1 cellular context compared by ENCODE assay signal in the genomic region with DNA sequence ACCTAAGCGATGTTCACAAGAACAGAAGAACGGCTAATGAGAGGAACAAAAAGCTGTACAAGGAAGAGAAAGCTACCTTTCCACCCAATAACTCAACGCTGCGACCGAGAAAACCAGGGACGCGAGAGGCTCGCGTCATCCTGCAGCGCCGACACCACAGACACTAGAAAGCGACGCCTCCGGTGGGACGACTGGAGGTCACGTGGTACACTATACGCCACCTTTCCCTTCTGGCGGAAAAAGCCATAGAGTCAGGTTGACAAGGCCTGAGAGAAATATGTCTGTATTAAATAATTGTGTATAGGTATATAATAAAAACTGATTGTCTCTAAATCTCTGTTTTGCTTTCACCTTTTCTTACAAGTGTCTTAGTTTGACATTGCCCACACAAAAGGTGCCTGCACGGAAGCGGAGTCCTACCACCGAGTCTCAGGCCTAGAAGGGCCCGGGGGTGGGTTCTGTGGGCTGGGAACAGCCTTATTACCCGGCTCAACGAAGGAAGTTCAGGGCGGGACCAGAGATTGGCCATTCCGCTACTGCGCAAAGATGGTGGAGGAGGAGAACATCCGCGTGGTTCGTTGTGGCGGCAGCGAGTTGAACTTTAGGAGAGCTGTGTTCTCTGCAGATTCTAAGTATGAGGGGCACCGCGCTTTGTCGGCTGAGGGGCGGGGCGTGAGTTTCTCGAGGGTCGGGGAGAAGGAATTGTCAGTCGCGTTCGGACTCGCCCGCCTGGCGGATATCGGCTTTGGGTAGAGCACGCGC.
TF ChIP-seq lines count a peak whose summit lies in the region.

Gene WDR75, plus strand, starts transcription at position 528 of the 762 bp plus-strand sequence. Its CDS starts 19 bp downstream, at position 547.

TF ChIP-seq in HepG2, 621 proteins besides CTCF, POLR2A, EP300 and RAD21 (continued from another document and continues in another):
- TF ChIP-seq, protein P1, sequence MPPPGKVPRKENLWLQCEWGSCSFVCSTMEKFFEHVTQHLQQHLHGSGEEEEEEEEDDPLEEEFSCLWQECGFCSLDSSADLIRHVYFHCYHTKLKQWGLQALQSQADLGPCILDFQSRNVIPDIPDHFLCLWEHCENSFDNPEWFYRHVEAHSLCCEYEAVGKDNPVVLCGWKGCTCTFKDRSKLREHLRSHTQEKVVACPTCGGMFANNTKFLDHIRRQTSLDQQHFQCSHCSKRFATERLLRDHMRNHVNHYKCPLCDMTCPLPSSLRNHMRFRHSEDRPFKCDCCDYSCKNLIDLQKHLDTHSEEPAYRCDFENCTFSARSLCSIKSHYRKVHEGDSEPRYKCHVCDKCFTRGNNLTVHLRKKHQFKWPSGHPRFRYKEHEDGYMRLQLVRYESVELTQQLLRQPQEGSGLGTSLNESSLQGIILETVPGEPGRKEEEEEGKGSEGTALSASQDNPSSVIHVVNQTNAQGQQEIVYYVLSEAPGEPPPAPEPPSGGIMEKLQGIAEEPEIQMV (CRISPR knock-in tag; IDR thresholded peaks at IDR 0.05; ENCODE audit: low read depth), result peak; percentile 24; the same call in 1 of the 2 replicates
- TF ChIP-seq, protein P2, sequence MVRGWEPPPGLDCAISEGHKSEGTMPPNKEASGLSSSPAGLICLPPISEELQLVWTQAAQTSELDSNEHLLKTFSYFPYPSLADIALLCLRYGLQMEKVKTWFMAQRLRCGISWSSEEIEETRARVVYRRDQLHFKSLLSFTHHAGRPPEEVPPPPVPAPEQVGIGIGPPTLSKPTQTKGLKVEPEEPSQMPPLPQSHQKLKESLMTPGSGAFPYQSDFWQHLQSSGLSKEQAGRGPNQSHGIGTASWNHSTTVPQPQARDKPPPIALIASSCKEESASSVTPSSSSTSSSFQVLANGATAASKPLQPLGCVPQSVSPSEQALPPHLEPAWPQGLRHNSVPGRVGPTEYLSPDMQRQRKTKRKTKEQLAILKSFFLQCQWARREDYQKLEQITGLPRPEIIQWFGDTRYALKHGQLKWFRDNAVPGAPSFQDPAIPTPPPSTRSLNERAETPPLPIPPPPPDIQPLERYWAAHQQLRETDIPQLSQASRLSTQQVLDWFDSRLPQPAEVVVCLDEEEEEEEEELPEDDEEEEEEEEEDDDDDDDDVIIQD (CRISPR knock-in tag; IDR thresholded peaks at IDR 0.05; ENCODE audit: low read depth), result peak; percentile 76
- 0 out of 4 replicates have a peak, but pooled peaks have one; percentile 15 to 90 for TF ChIP-seq KLF16 (CRISPR knock-in tag; IDR thresholded peaks at IDR 0.05)
- no peak for TF ChIP-seq ZNF251 (CRISPR knock-in tag; IDR thresholded peaks at IDR 0.05)
- TF ChIP-seq ZSCAN12 (CRISPR knock-in tag; IDR thresholded peaks at IDR 0.05), result no peak
- TF ChIP-seq SNAPC2 (CRISPR knock-in tag; IDR thresholded peaks at IDR 0.05), result 0 out of 2 replicates have a peak, but pooled peaks have one; percentile 78
- peak; percentile 38; the same call in 1 of the 2 replicates for TF ChIP-seq ZNF772 (CRISPR knock-in tag; IDR thresholded peaks at IDR 0.05)
- TF ChIP-seq, protein P3, sequence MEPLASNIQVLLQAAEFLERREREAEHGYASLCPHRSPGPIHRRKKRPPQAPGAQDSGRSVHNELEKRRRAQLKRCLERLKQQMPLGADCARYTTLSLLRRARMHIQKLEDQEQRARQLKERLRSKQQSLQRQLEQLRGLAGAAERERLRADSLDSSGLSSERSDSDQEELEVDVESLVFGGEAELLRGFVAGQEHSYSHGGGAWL (CRISPR knock-in tag; IDR thresholded peaks at IDR 0.05), result peak; percentile 74; the same call in 1 of the 2 replicates
- TF ChIP-seq, protein P4, sequence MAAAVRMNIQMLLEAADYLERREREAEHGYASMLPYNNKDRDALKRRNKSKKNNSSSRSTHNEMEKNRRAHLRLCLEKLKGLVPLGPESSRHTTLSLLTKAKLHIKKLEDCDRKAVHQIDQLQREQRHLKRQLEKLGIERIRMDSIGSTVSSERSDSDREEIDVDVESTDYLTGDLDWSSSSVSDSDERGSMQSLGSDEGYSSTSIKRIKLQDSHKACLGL (CRISPR knock-in tag; IDR thresholded peaks at IDR 0.05), result 0 out of 2 replicates have a peak, but pooled peaks have one; percentile 30
- TF ChIP-seq ZNF773 (CRISPR knock-in tag; IDR thresholded peaks at IDR 0.05; ENCODE audit: borderline replicate concordance), result no peak
- TF ChIP-seq HHEX (CRISPR knock-in tag; IDR thresholded peaks at IDR 0.05), result no peak
- peak; percentile 72 for TF ChIP-seq SP2 (CRISPR knock-in tag; IDR thresholded peaks at IDR 0.05)
- peak; percentile 75 for TF ChIP-seq ZNF264 (CRISPR knock-in tag; IDR thresholded peaks at IDR 0.05)
- peak; percentile 17; the same call in 1 of the 2 replicates for TF ChIP-seq ZNF747 (CRISPR knock-in tag; IDR thresholded peaks at IDR 0.05; ENCODE audit: borderline replicate concordance)
- TF ChIP-seq FOXK1 (CRISPR knock-in tag; IDR thresholded peaks at IDR 0.05; ENCODE audit: borderline replicate concordance, low read depth), result peak; percentile 83
- peak; percentile 98 for TF ChIP-seq PHF21A (CRISPR knock-in tag; IDR thresholded peaks at IDR 0.05)
- no peak for TF ChIP-seq DZIP1 (CRISPR knock-in tag; IDR thresholded peaks at IDR 0.05)
- TF ChIP-seq BRCA1 (CRISPR knock-in tag; IDR thresholded peaks at IDR 0.05), result peak; percentile 37; the same call in 1 of the 2 replicates
- TF ChIP-seq SPEN (CRISPR knock-in tag; IDR thresholded peaks at IDR 0.05; ENCODE audit: low read depth), result peak; percentile 89
- TF ChIP-seq CEBPZ (IDR thresholded peaks at IDR 0.05; ENCODE audit: low read length), result no peak
- peak; percentile 93 for TF ChIP-seq SAP130 (CRISPR knock-in tag; IDR thresholded peaks at IDR 0.05; ENCODE audit: low read depth)
- TF ChIP-seq, protein P5, sequence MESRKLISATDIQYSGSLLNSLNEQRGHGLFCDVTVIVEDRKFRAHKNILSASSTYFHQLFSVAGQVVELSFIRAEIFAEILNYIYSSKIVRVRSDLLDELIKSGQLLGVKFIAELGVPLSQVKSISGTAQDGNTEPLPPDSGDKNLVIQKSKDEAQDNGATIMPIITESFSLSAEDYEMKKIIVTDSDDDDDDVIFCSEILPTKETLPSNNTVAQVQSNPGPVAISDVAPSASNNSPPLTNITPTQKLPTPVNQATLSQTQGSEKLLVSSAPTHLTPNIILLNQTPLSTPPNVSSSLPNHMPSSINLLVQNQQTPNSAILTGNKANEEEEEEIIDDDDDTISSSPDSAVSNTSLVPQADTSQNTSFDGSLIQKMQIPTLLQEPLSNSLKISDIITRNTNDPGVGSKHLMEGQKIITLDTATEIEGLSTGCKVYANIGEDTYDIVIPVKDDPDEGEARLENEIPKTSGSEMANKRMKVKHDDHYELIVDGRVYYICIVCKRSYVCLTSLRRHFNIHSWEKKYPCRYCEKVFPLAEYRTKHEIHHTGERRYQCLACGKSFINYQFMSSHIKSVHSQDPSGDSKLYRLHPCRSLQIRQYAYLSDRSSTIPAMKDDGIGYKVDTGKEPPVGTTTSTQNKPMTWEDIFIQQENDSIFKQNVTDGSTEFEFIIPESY (CRISPR knock-in tag; IDR thresholded peaks at IDR 0.05), result 0 out of 2 replicates have a peak, but pooled peaks have one; percentile 55
- peak; percentile 93 for TF ChIP-seq ZSCAN29 (CRISPR knock-in tag; conservative IDR thresholded peaks at IDR 0.05)
- TF ChIP-seq, protein P6, sequence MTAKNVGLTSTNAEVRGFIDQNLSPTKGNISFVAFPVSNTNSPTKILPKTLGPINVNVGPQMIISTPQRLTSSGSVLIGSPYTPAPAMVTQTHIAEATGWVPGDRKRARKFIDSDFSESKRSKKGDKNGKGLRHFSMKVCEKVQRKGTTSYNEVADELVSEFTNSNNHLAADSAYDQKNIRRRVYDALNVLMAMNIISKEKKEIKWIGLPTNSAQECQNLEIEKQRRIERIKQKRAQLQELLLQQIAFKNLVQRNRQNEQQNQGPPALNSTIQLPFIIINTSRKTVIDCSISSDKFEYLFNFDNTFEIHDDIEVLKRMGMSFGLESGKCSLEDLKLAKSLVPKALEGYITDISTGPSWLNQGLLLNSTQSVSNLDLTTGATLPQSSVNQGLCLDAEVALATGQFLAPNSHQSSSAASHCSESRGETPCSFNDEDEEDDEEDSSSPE (CRISPR knock-in tag; IDR thresholded peaks at IDR 0.05), result peak; percentile 80; the same call in 1 of the 2 replicates
- TF ChIP-seq TRAFD1 (CRISPR knock-in tag; IDR thresholded peaks at IDR 0.05; ENCODE audit: borderline replicate concordance), result no peak
- peak; percentile 87 for TF ChIP-seq RBM39 (IDR thresholded peaks at IDR 0.05; ENCODE audit: low read depth, low read length, poor library complexity, severe bottlenecking)
- no peak for TF ChIP-seq ZFP36L2 (CRISPR knock-in tag; IDR thresholded peaks at IDR 0.05)
- peak; percentile 84 for TF ChIP-seq SALL1 (CRISPR knock-in tag; IDR thresholded peaks at IDR 0.05)
- peak; percentile 88 for TF ChIP-seq ZSCAN20 (CRISPR knock-in tag; IDR thresholded peaks at IDR 0.05; ENCODE audit: borderline replicate concordance)
- TF ChIP-seq ZNF614 (CRISPR knock-in tag; IDR thresholded peaks at IDR 0.05; ENCODE audit: borderline replicate concordance), result peak; percentile 38; the same call in 1 of the 2 replicates
- TF ChIP-seq, protein P7, sequence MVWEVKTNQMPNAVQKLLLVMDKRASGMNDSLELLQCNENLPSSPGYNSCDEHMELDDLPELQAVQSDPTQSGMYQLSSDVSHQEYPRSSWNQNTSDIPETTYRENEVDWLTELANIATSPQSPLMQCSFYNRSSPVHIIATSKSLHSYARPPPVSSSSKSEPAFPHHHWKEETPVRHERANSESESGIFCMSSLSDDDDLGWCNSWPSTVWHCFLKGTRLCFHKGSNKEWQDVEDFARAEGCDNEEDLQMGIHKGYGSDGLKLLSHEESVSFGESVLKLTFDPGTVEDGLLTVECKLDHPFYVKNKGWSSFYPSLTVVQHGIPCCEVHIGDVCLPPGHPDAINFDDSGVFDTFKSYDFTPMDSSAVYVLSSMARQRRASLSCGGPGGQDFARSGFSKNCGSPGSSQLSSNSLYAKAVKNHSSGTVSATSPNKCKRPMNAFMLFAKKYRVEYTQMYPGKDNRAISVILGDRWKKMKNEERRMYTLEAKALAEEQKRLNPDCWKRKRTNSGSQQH (CRISPR knock-in tag; IDR thresholded peaks at IDR 0.05; ENCODE audit: low read depth), result 0 out of 2 replicates have a peak, but pooled peaks have one; percentile 39
